12 cellular contexts compared by ENCODE assay signal in genomic region chr12:62732861-62733427, GRCh38.
DNase-seq lines count a peak whose midpoint lies in the region; ATAC-seq, FAIRE-seq and TF ChIP-seq lines count a peak whose summit lies in the region.
"Had no signal": no experiment of that assay in that cellular context is flagged by ENCODE, and none has a peak within 500 bp of the region (broad histone marks: within the 10 kb centered on the region; RNA-seq: fewer than 3 reads in every experiment).

No MANE protein-coding gene starts in this region.

- no TSS peak for BruUV-seq in endothelial cell of umbilical vein (replicated peaks; lab: Mats Ljungman, UMichigan)

- no peak overlapping the region for H3K27ac Mint-ChIP-seq in activated CD4-positive, alpha-beta T cell treated with anti-CD3 and anti-CD28 coated beads for 36 hours
- H3K27ac Mint-ChIP-seq: activated B cell treated with CpG ODN at 0.5 μM for 24 hours had no signal

- peak overlapping the region; percentile 10; the same call in 1 of the 2 replicates for H3K9ac ChIP-seq in OCI-LY3 (ENCODE audit: low read length)
- H3K9ac ChIP-seq in endothelial cell of umbilical vein (replicated peaks; ENCODE audit: extremely low read depth, insufficient read depth, low read length), result no peak overlapping the region
- H3K9ac ChIP-seq in skeletal muscle satellite cell (ENCODE audit: low read depth, low read length), result peak overlapping the region; percentile 29

- peak overlapping the region; percentile 23; the same call in 1 of the 2 replicates for H3K27ac ChIP-seq in OCI-LY3 (ENCODE audit: low read length)
- peak overlapping the region; percentile 63 for H3K27ac ChIP-seq in endothelial cell of umbilical vein (ENCODE audit: insufficient read depth, low read depth, low read length)
- H3K27ac ChIP-seq: cardiac muscle cell had no signal

- POLR2A ChIA-PET in activated CD4-positive, alpha-beta T cell treated with anti-CD3 and anti-CD28 coated beads for 36 hours (lab: Charles Lee), result no interaction called here
- POLR2A ChIA-PET in endothelial cell of umbilical vein (lab: Charles Lee), result no interaction called here

- H3K27me3 ChIP-seq in OCI-LY3 (ENCODE audit: low read depth, low read length) (no peaks in the 10 kb centered on the region), endothelial cell of umbilical vein (ENCODE audit: control insufficient read depth in 2 of 2, insufficient read depth in 2 of 2, low read length in 2 of 2) (no peaks in the 10 kb centered on the region), skeletal muscle satellite cell (ENCODE audit: control insufficient read depth, insufficient read depth, low read length) (no peaks in the 10 kb centered on the region)
- H3K27me3 ChIP-seq: cardiac muscle cell had no signal

- peak; percentile 69 for ATAC-seq in activated CD4-positive, alpha-beta T cell treated with anti-CD3 and anti-CD28 coated beads for 36 hours
- ATAC-seq in HG02938 (IDR thresholded peaks at IDR 0.05; ENCODE audit: unreplicated experiment), result no peak

- H3K4me2 ChIP-seq in OCI-LY3 (ENCODE audit: low read length) (peak overlapping the region; percentile 67), endothelial cell of umbilical vein (ENCODE audit: insufficient read depth, low read length) (peak overlapping the region; percentile 61), skeletal muscle satellite cell (ENCODE audit: low read length) (peak overlapping the region; percentile 22)

- dilution Hi-C loops in endothelial cell of umbilical vein (cut with MboI; ENCODE audit: extremely low pct_ligation_motif_present, low sequenced_read_pairs), result no loop called here

- H3K36me3 ChIP-seq in OCI-LY3 (replicated peaks; ENCODE audit: low read depth, low read length) (peaks cover 3% of the 10 kb centered on the region), endothelial cell of umbilical vein (ENCODE audit: control insufficient read depth in 2 of 2, extremely low read depth in 1 of 2, insufficient read depth in 2 of 2, low read length in 2 of 2) (no peaks in the 10 kb centered on the region), skeletal muscle satellite cell (ENCODE audit: insufficient read depth, low read length) (no peaks in the 10 kb centered on the region)
- H3K36me3 ChIP-seq: cardiac muscle cell had no signal

- H3K9me3 Mint-ChIP-seq in activated CD4-positive, alpha-beta T cell treated with anti-CD3 and anti-CD28 coated beads for 36 hours (ENCODE audit: low read depth), result no peaks in the 10 kb centered on the region
- H3K9me3 Mint-ChIP-seq: activated B cell treated with CpG ODN at 0.5 μM for 24 hours had no signal

- peaks cover 4% of the 10 kb centered on the region for H3K4me1 Mint-ChIP-seq in activated CD4-positive, alpha-beta T cell treated with anti-CD3 and anti-CD28 coated beads for 36 hours

- peak; percentile 95 for FAIRE-seq in endothelial cell of umbilical vein (lab: Jason Lieb, UNC)

- H3K4me1 ChIP-seq in OCI-LY3 (ENCODE audit: low read length), result peaks cover 48% of the 10 kb centered on the region
- H3K4me1 ChIP-seq in endothelial cell of umbilical vein (ENCODE audit: control insufficient read depth, extremely low read depth, insufficient read depth, low read length), result peaks cover 34% of the 10 kb centered on the region
- peaks cover 55% of the 10 kb centered on the region for H3K4me1 ChIP-seq in skeletal muscle satellite cell (ENCODE audit: control insufficient read depth, insufficient read depth, low read length)

- intact Hi-C loops in activated CD4-positive, alpha-beta T cell treated with anti-CD3 and anti-CD28 coated beads for 36 hours (cut with DNase I, micrococcal nuclease), result no loop called here
- intact Hi-C loops in endothelial cell of umbilical vein (cut with micrococcal nuclease), result loop anchor here (1.0 to 5.0 kb wide), 3 partner anchors 8 to 71 kb away; no protein-coding TSS in a partner anchor

- DNase-seq in activated CD4-positive, alpha-beta T cell treated with anti-CD3 and anti-CD28 coated beads for 36 hours, result peak; percentile 9
- DNase-seq in activated CD4-positive, alpha-beta T cell treated with anti-CD3 and anti-CD28 coated beads, Interleukin-2, amount 50 U/mL, for 1 hour, result no peak
- peak; percentile 91 for DNase-seq in endothelial cell of umbilical vein (ENCODE audit: low read depth, low spot score)
- no peak for DNase-seq in NCI-H69 (lab: John Stamatoyannopoulos, UW)
- DNase-seq in NCI-H187 treated with DMSO at 0.1 percent for 48 hours (lab: John Stamatoyannopoulos, UW), result no peak
- DNase-seq: activated B cell treated with CpG ODN at 0.5 μM for 24 hours, NCI-H2081 treated with DMSO at 0.1 percent for 48 hours had no signal

- TF ChIP-seq POLR2A in endothelial cell of umbilical vein (IDR thresholded peaks at IDR 0.05; ENCODE audit: low read depth, low read length), result no peak

- H3K9me3 ChIP-seq in OCI-LY3 (ENCODE audit: insufficient read depth, low read length) (no peaks in the 10 kb centered on the region), endothelial cell of umbilical vein (replicated peaks; ENCODE audit: control insufficient read depth, insufficient read depth, low read length) (no peaks in the 10 kb centered on the region), skeletal muscle satellite cell (replicated peaks; ENCODE audit: low read length) (no peaks in the 10 kb centered on the region)

- no peaks in the 10 kb centered on the region for H3K79me2 ChIP-seq in OCI-LY3 (ENCODE audit: low read length)
- H3K79me2 ChIP-seq in endothelial cell of umbilical vein (ENCODE audit: control insufficient read depth, insufficient read depth, low read length), result no peaks in the 10 kb centered on the region

- H4K20me1 ChIP-seq in OCI-LY3 (ENCODE audit: insufficient read depth, low read length) (no peaks in the 10 kb centered on the region), endothelial cell of umbilical vein (replicated peaks; ENCODE audit: control insufficient read depth, extremely low read depth, insufficient read depth, low read length) (no peaks in the 10 kb centered on the region)

- no peak overlapping the region for H3K4me3 Mint-ChIP-seq in activated CD4-positive, alpha-beta T cell treated with anti-CD3 and anti-CD28 coated beads for 36 hours
- H3K4me3 Mint-ChIP-seq: activated B cell treated with CpG ODN at 0.5 μM for 24 hours had no signal

- H3K4me3 ChIP-seq in OCI-LY3 (ENCODE audit: low read length) (peak overlapping the region; percentile 61), endothelial cell of umbilical vein (replicated peaks in 1 of 3; ENCODE audit: insufficient read depth in 1 of 3, low read depth in 1 of 3, low read length in 3 of 3) (no peak overlapping the region), skeletal muscle satellite cell (ENCODE audit: low read length) (no peak overlapping the region)
- H3K4me3 ChIP-seq: cardiac muscle cell, lung had no signal

- no peaks in the 10 kb centered on the region for H3K36me3 Mint-ChIP-seq in activated CD4-positive, alpha-beta T cell treated with anti-CD3 and anti-CD28 coated beads for 36 hours (ENCODE audit: low read depth)

- no peak for TF ChIP-seq CTCF in OCI-LY3 (IDR thresholded peaks at IDR 0.05; ENCODE audit: low read depth, low read length)
- TF ChIP-seq CTCF in endothelial cell of umbilical vein (IDR thresholded peaks at IDR 0.05; ENCODE audit: extremely low read depth in 1 of 2, insufficient read depth in 1 of 2, low read depth in 1 of 2, low read length in 2 of 2), result no peak

- CTCF ChIA-PET in activated CD4-positive, alpha-beta T cell treated with anti-CD3 and anti-CD28 coated beads for 36 hours (lab: Charles Lee), result interaction anchor here (0.6 kb wide), 1 partner anchor 69 kb away, joined by 3 read pairs; no protein-coding TSS in a partner anchor
- CTCF ChIA-PET in endothelial cell of umbilical vein (lab: Charles Lee), result no interaction called here

- H3K27me3 Mint-ChIP-seq in activated CD4-positive, alpha-beta T cell treated with anti-CD3 and anti-CD28 coated beads for 36 hours, result no peaks in the 10 kb centered on the region

- no peak overlapping the region for H2AFZ ChIP-seq in OCI-LY3 (ENCODE audit: low read depth, low read length)
- H2AFZ ChIP-seq in endothelial cell of umbilical vein (ENCODE audit: low read depth, low read length), result peak overlapping the region; percentile 56

- no peaks in the 10 kb centered on the region for H3K9me1 ChIP-seq in endothelial cell of umbilical vein (replicated peaks; ENCODE audit: control insufficient read depth, extremely low read depth, insufficient read depth, low read length)

TF ChIP-seq in endothelial cell of umbilical vein, 7 proteins besides CTCF, POLR2A, EP300 and RAD21:
- TF ChIP-seq FOS (IDR thresholded peaks at IDR 0.05; ENCODE audit: borderline replicate concordance, insufficient read depth, low read length), result peak; percentile 88
- TF ChIP-seq GATA2 (IDR thresholded peaks at IDR 0.05; ENCODE audit: insufficient read depth, insufficient read length, low read depth, low read length), result peak; percentile 9
- peak; percentile 57 for TF ChIP-seq POLR2AphosphoS5 (IDR thresholded peaks at IDR 0.05; ENCODE audit: insufficient read depth, low read depth, low read length)
- TF ChIP-seq JUN (IDR thresholded peaks at IDR 0.05; ENCODE audit: borderline replicate concordance, insufficient read depth, insufficient read length, low read depth), result peak; percentile 85
- TF ChIP-seq, protein P1, sequence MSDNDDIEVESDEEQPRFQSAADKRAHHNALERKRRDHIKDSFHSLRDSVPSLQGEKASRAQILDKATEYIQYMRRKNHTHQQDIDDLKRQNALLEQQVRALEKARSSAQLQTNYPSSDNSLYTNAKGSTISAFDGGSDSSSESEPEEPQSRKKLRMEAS (IDR thresholded peaks at IDR 0.05; ENCODE audit: insufficient read depth, insufficient read length), result no peak
- TF ChIP-seq MYC (IDR thresholded peaks at IDR 0.05; ENCODE audit: low read depth, low read length), result no peak
- no peak for TF ChIP-seq EZH2 (IDR thresholded peaks at IDR 0.05; ENCODE audit: borderline replicate concordance, low read depth, low read length, severe bottlenecking)

Comparison
In these comparisons a context has a peak if more than half of its experiments do, and no peak if none do; other contexts are left out.
1. DNase-seq: peak in activated CD4-positive, alpha-beta T cell treated with anti-CD3 and anti-CD28 coated beads for 36 hours (single experiment) and endothelial cell of umbilical vein (single experiment); none in activated CD4-positive, alpha-beta T cell treated with anti-CD3 and anti-CD28 coated beads, Interleukin-2, amount 50 U/mL, for 1 hour (single experiment), NCI-H69 (single experiment) and NCI-H187 treated with DMSO at 0.1 percent for 48 hours (single experiment).
2. Peak in every context shown above with its lines, with median percentiles within 50 percentile points of each other: H3K4me2 ChIP-seq.